Comparison of ENCODE assay signal across 14 cellular contexts in the genomic region with DNA sequence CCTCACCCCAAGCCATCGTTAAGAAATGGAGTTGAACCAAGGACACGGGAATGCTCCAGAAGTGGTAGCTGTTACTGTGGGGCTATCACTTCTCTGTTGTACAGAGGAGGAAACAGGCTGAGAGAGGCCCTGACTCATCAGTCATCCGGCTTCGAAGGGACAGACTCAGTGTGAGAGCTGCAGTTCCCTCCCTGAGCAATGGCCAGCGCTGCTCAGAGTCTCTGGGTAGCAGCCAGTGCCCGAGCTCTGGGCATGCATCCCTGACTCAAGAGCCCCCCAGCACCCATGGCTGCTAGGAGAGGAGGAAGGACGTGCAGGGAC.
DNase-seq lines count a peak whose midpoint lies in the region; ATAC-seq lines count a peak whose summit lies in the region.
"Had no signal": no experiment of that assay in that cellular context is flagged by ENCODE, and none has a peak within 500 bp of the region (broad histone marks: within the 10 kb centered on the region; RNA-seq: fewer than 3 reads in every experiment).

No MANE protein-coding gene starts in this region.

- no peaks in the 10 kb centered on the region for H3K36me3 Mint-ChIP-seq in activated T-helper 2 cell treated with anti-CD3 and anti-CD28 coated beads, Interferon-gamma antibody, Interleukin-2, Interleukin-4, amounts not matched to agents 10 μg/mL and 5 μg/mL and 100 μg/mL, durations not matched to agents 14 hours and 24 hours and 36 hours (ENCODE audit: low read depth)

- H3K4me3 Mint-ChIP-seq in activated T-helper 2 cell treated with anti-CD3 and anti-CD28 coated beads, Interferon-gamma antibody, Interleukin-2, Interleukin-4, amounts not matched to agents 10 μg/mL and 5 μg/mL and 100 μg/mL, durations not matched to agents 14 hours and 24 hours and 36 hours (ENCODE audit: low read depth) = no peak overlapping the region
- H3K4me3 Mint-ChIP-seq: CD8-positive, alpha-beta T cell had no signal

- H3K9ac ChIP-seq in endocrine pancreas (ENCODE audit: control insufficient read depth, insufficient read depth, low read length) = peak overlapping the region; percentile 8

- intact Hi-C loops in activated T-helper 2 cell treated with anti-CD3 and anti-CD28 coated beads, Interferon-gamma antibody, Interleukin-2, Interleukin-4, amounts not matched to agents 10 μg/mL and 5 μg/mL and 100 μg/mL, durations not matched to agents 14 hours and 24 hours and 36 hours (cut with micrococcal nuclease) = no loop called here

- no peak for ATAC-seq in GM18909 (IDR thresholded peaks at IDR 0.05; ENCODE audit: poor library complexity, unreplicated experiment)
- ATAC-seq: CD8-positive, alpha-beta T cell; gastrocnemius medialis; left cardiac atrium had no signal

- no peak overlapping the region for H3K4me3 ChIP-seq in endocrine pancreas (ENCODE audit: control insufficient read depth, insufficient read depth, low read length)
- H3K4me3 ChIP-seq: gastrocnemius medialis, SJCRH30 had no signal

- H3K9me3 ChIP-seq in endocrine pancreas (ENCODE audit: control insufficient read depth, low read length) = no peaks in the 10 kb centered on the region
- H3K9me3 ChIP-seq: gastrocnemius medialis, SJCRH30 had no signal

- H3K27me3 Mint-ChIP-seq in activated T-helper 2 cell treated with anti-CD3 and anti-CD28 coated beads, Interferon-gamma antibody, Interleukin-2, Interleukin-4, amounts not matched to agents 10 μg/mL and 5 μg/mL and 100 μg/mL, durations not matched to agents 14 hours and 24 hours and 36 hours (ENCODE audit: low read depth) = no peaks in the 10 kb centered on the region

- no peaks in the 10 kb centered on the region for H3K27me3 ChIP-seq in endocrine pancreas (ENCODE audit: control insufficient read depth, insufficient read depth, low read length)
- H3K27me3 ChIP-seq: gastrocnemius medialis, SJCRH30 had no signal

- DNase-seq in Ammon's horn (ENCODE audit: low spot score) (peak; percentile 48), Kasumi-1 (lab: John Stamatoyannopoulos, UW) (peak; percentile 63 to 65), midbrain (lab: John Stamatoyannopoulos, UW) (peak; percentile 14), SHP77 treated with DMSO at 0.1 percent for 48 hours (lab: John Stamatoyannopoulos, UW) (no peak)
- no peak for DNase-seq in activated CD4-positive, alpha-beta T cell treated with anti-CD3 and anti-CD28 coated beads, Interleukin-2, amount 50 U/mL, for 4 hours
- no peak for DNase-seq in activated T-helper 2 cell treated with anti-CD3 and anti-CD28 coated beads, Interferon-gamma antibody, Interleukin-2, Interleukin-4, amounts not matched to agents 10 μg/mL and 5 μg/mL and 100 μg/mL, durations not matched to agents 14 hours and 24 hours and 36 hours (ENCODE audit: low spot score)
- DNase-seq: activated CD4-positive, CD25-positive, alpha-beta regulatory T cell; CD8-positive, alpha-beta T cell; gastrocnemius medialis; left cardiac atrium; NCI-H1417 treated with DMSO at 0.1 percent for 48 hours; SJCRH30 had no signal

- H3K9me3 Mint-ChIP-seq in activated T-helper 2 cell treated with anti-CD3 and anti-CD28 coated beads, Interferon-gamma antibody, Interleukin-2, Interleukin-4, amounts not matched to agents 10 μg/mL and 5 μg/mL and 100 μg/mL, durations not matched to agents 14 hours and 24 hours and 36 hours = no peaks in the 10 kb centered on the region
- H3K9me3 Mint-ChIP-seq: CD8-positive, alpha-beta T cell had no signal

- H3K4me1 ChIP-seq in endocrine pancreas (ENCODE audit: control insufficient read depth, insufficient read depth, low read length) = no peaks in the 10 kb centered on the region
- H3K4me1 ChIP-seq: gastrocnemius medialis, SJCRH30 had no signal

- no peaks in the 10 kb centered on the region for H3K36me3 ChIP-seq in endocrine pancreas (ENCODE audit: control insufficient read depth, insufficient read depth, low read length)
- H3K36me3 ChIP-seq: gastrocnemius medialis, SJCRH30 had no signal

- peaks cover 5% of the 10 kb centered on the region for H3K4me1 Mint-ChIP-seq in activated T-helper 2 cell treated with anti-CD3 and anti-CD28 coated beads, Interferon-gamma antibody, Interleukin-2, Interleukin-4, amounts not matched to agents 10 μg/mL and 5 μg/mL and 100 μg/mL, durations not matched to agents 14 hours and 24 hours and 36 hours (ENCODE audit: low read depth)

- no peak overlapping the region for H3K27ac Mint-ChIP-seq in activated T-helper 2 cell treated with anti-CD3 and anti-CD28 coated beads, Interferon-gamma antibody, Interleukin-2, Interleukin-4, amounts not matched to agents 10 μg/mL and 5 μg/mL and 100 μg/mL, durations not matched to agents 14 hours and 24 hours and 36 hours
- H3K27ac Mint-ChIP-seq: CD8-positive, alpha-beta T cell had no signal

Comparison
In these comparisons a context has a peak if more than half of its experiments do, and no peak if none do; other contexts are left out.
1. DNase-seq: peak in Ammon's horn (single experiment), Kasumi-1 (2 of 2) and midbrain (single experiment); none in SHP77 treated with DMSO at 0.1 percent for 48 hours (single experiment), activated CD4-positive, alpha-beta T cell treated with anti-CD3 and anti-CD28 coated beads, Interleukin-2, amount 50 U/mL, for 4 hours (0 of 2) and activated T-helper 2 cell treated with anti-CD3 and anti-CD28 coated beads, Interferon-gamma antibody, Interleukin-2, Interleukin-4, amounts not matched to agents 10 μg/mL and 5 μg/mL and 100 μg/mL, durations not matched to agents 14 hours and 24 hours and 36 hours (single experiment).